1 cellular context compared by ENCODE assay signal in the genomic region with DNA sequence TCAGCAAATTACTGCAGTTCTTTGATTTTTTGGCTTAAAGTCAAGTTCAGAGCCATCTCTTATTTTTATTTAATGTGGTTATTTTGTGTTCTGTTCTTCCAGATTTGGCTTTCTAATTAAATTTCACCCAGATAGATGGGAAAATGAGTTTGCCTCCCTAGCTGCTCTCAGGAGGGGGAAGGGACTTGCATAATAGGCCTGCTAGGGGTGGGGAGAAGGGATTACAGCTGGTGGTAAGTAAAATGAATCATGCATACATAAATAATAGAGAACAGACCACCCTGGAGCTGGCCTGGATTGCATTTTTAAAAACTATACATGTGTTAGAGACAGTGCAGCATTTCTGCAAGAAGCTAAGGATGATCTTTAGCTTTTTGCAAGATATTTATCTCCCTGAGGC.
TF ChIP-seq lines count a peak whose summit lies in the region.

No MANE protein-coding gene starts in this region.

TF ChIP-seq in SK-N-SH treated with all-trans-retinoic acid at 6 μM for 48 hours, 23 proteins besides CTCF, POLR2A, EP300 and RAD21 (continued from another document):
- TF ChIP-seq, protein P1, sequence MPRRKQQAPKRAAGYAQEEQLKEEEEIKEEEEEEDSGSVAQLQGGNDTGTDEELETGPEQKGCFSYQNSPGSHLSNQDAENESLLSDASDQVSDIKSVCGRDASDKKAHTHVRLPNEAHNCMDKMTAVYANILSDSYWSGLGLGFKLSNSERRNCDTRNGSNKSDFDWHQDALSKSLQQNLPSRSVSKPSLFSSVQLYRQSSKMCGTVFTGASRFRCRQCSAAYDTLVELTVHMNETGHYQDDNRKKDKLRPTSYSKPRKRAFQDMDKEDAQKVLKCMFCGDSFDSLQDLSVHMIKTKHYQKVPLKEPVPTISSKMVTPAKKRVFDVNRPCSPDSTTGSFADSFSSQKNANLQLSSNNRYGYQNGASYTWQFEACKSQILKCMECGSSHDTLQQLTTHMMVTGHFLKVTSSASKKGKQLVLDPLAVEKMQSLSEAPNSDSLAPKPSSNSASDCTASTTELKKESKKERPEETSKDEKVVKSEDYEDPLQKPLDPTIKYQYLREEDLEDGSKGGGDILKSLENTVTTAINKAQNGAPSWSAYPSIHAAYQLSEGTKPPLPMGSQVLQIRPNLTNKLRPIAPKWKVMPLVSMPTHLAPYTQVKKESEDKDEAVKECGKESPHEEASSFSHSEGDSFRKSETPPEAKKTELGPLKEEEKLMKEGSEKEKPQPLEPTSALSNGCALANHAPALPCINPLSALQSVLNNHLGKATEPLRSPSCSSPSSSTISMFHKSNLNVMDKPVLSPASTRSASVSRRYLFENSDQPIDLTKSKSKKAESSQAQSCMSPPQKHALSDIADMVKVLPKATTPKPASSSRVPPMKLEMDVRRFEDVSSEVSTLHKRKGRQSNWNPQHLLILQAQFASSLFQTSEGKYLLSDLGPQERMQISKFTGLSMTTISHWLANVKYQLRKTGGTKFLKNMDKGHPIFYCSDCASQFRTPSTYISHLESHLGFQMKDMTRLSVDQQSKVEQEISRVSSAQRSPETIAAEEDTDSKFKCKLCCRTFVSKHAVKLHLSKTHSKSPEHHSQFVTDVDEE (CRISPR knock-in tag; IDR thresholded peaks at IDR 0.05): peak; percentile 90
- no peak for TF ChIP-seq ARNTL (CRISPR knock-in tag; IDR thresholded peaks at IDR 0.05; ENCODE audit: borderline replicate concordance, low read depth)
- peak; percentile 1; the same call in 1 of the 2 replicates for TF ChIP-seq BACH2 (CRISPR knock-in tag; IDR thresholded peaks at IDR 0.05; ENCODE audit: borderline replicate concordance)
- TF ChIP-seq CSDC2 (CRISPR knock-in tag; IDR thresholded peaks at IDR 0.05): no peak
- TF ChIP-seq, protein P2, sequence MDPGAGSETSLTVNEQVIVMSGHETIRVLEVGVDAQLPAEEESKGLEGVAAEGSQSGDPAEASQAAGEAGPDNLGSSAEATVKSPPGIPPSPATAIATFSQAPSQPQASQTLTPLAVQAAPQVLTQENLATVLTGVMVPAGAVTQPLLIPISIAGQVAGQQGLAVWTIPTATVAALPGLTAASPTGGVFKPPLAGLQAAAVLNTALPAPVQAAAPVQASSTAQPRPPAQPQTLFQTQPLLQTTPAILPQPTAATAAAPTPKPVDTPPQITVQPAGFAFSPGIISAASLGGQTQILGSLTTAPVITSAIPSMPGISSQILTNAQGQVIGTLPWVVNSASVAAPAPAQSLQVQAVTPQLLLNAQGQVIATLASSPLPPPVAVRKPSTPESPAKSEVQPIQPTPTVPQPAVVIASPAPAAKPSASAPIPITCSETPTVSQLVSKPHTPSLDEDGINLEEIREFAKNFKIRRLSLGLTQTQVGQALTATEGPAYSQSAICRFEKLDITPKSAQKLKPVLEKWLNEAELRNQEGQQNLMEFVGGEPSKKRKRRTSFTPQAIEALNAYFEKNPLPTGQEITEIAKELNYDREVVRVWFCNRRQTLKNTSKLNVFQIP (CRISPR knock-in tag; IDR thresholded peaks at IDR 0.05; ENCODE audit: borderline replicate concordance, low read depth): no peak
- no peak for TF ChIP-seq ZNF565 (CRISPR knock-in tag; conservative IDR thresholded peaks at IDR 0.05; ENCODE audit: low read depth)
- no peak for TF ChIP-seq PPARA (CRISPR knock-in tag; IDR thresholded peaks at IDR 0.05; ENCODE audit: borderline replicate concordance)
- TF ChIP-seq ZFP3 (CRISPR knock-in tag; IDR thresholded peaks at IDR 0.05): 0 out of 2 replicates have a peak, but pooled peaks have one; percentile 12
- no peak for TF ChIP-seq TOX (CRISPR knock-in tag; IDR thresholded peaks at IDR 0.05; ENCODE audit: borderline replicate concordance)
TF ChIP-seq in SK-N-SH treated with all-trans-retinoic acid at 6 μM for 48 hours: peak in this region for 7.
